8 cellular contexts compared by ENCODE assay signal in genomic region chr10:73414230-73414981, GRCh38. TPM values are rescaled to one million over a fixed set of nuclear protein-coding genes. Genes with fewer than 3 reads are reported as not detected.
A peak's percentile ranks its signal among the peaks of the same experiment; 100 is the strongest.
DNase-seq lines count a peak whose midpoint lies in the region; ATAC-seq and TF ChIP-seq lines count a peak whose summit lies in the region.

No MANE protein-coding gene starts in this region.

- H3K4me3 ChIP-seq in BE2C (ENCODE audit: low read depth, low read length) (peak overlapping the region; percentile 95), astrocyte of the cerebellum (ENCODE audit: low read depth, low read length) (peak overlapping the region; percentile 71), thymus (ENCODE audit: low read length) (peak overlapping the region; percentile 97)

- H3K36me3 ChIP-seq in BE2C, result no peaks in the 10 kb centered on the region
- peaks cover 3% of the 10 kb centered on the region for H3K36me3 ChIP-seq in thymus (ENCODE audit: control insufficient read depth, insufficient read depth)

- no peaks in the 10 kb centered on the region; the same call in 1 of the 2 replicates for H3K4me1 ChIP-seq in BE2C
- peaks cover 10% of the 10 kb centered on the region for H3K4me1 ChIP-seq in thymus (ENCODE audit: control insufficient read depth, insufficient read depth, low read length)

- intact Hi-C loops in left colon (cut with DNase I, micrococcal nuclease), result no loop called here

- H3K4me3 Mint-ChIP-seq in IgD-negative memory B cell, result peak overlapping the region; percentile 92 to 98 (median 96)

- peaks cover 3% of the 10 kb centered on the region for H3K36me3 Mint-ChIP-seq in IgD-negative memory B cell

- H3K4me1 Mint-ChIP-seq in IgD-negative memory B cell, result peaks cover 31 to 42% (median 33%) of the 10 kb centered on the region in 3 donors

- H3K27ac Mint-ChIP-seq in IgD-negative memory B cell, result peak overlapping the region; percentile 81 to 92 (median 83)

- H3K9me3 ChIP-seq in BE2C (no peaks in the 10 kb centered on the region), thymus (ENCODE audit: control insufficient read depth) (no peaks in the 10 kb centered on the region)

- 8% methylated on average over 19 of the region's 19 CpGs for WGBS in thymus

- H3K27me3 ChIP-seq in BE2C (no peaks in the 10 kb centered on the region), thymus (ENCODE audit: control insufficient read depth, insufficient read depth) (no peaks in the 10 kb centered on the region)

- H3K9me3 Mint-ChIP-seq in IgD-negative memory B cell, result no peaks in the 10 kb centered on the region

- DNase-seq in BE2C, result no peak
- no peak for DNase-seq in astrocyte of the cerebellum (ENCODE audit: low read depth)
- DNase-seq in left colon, result peak; percentile 47 to 59
- no peak for DNase-seq in cerebellar cortex (ENCODE audit: low spot score)
- no peak for DNase-seq in stimulated activated CD4-positive, alpha-beta T cell treated with anti-CD3 and anti-CD28 coated beads, Interleukin-4, amount 100 ng/mL, for 1 hour

- peak overlapping the region; percentile 42 for H3K27ac ChIP-seq in thymus (ENCODE audit: low read depth)

- H3K27me3 Mint-ChIP-seq in IgD-negative memory B cell, result no peaks in the 10 kb centered on the region

- in situ Hi-C loops in astrocyte of the cerebellum (cut with HindIII; ENCODE audit: low sequenced_read_pairs), result no loop called here

- ATAC-seq in GM21360 (IDR thresholded peaks at IDR 0.05; ENCODE audit: unreplicated experiment), result peak; percentile 26
- ATAC-seq in left colon, result peak; percentile 54

- no peak for TF ChIP-seq CTCF in BE2C (IDR thresholded peaks at IDR 0.05; ENCODE audit: low read depth, low read length)
- no peak for TF ChIP-seq CTCF in astrocyte of the cerebellum (IDR thresholded peaks at IDR 0.05; ENCODE audit: low read depth, low read length, missing control alignments)

RNA-seq across cellular contexts. Expression of gene ANXA7, which starts 0.5 kb away (rescaled TPM):
- 47.3 TPM for polyA plus RNA-seq in BE2C (2012; ENCODE audit: insufficient read depth, insufficient read length, low read depth)
- 158 TPM for polyA plus RNA-seq in IgD-negative memory B cell
- 100 to 1,000 TPM in 1 of 2 donors, 10 to 100 TPM in 1; 97.5 to 114 TPM for total RNA-seq in left colon
- polyA plus RNA-seq in thymus, result 85.2 TPM

RNA-seq across cellular contexts. Expression of gene MSS51, which starts 19.0 kb away (rescaled TPM):
- polyA plus RNA-seq in BE2C (2012; ENCODE audit: insufficient read depth, insufficient read length, low read depth), result 1.4 TPM
- 0.35 TPM for polyA plus RNA-seq in IgD-negative memory B cell
- 1 to 10 TPM; 1.5 to 1.9 TPM for total RNA-seq in left colon
- 4.1 TPM for polyA plus RNA-seq in thymus

RNA-seq across cellular contexts. Expression of gene CFAP70, which starts 55.7 kb away (rescaled TPM):
- polyA plus RNA-seq in BE2C (2012; ENCODE audit: insufficient read depth, insufficient read length, low read depth), result 0.79 TPM
- polyA plus RNA-seq in IgD-negative memory B cell (0.43 TPM), thymus (14.3 TPM)
- 1 to 10 TPM in 1 of 2 donors, under 1 TPM in 1; 0.98 to 1.2 TPM for total RNA-seq in left colon

Comparison
In these comparisons a context has a peak if more than half of its experiments do, and no peak if none do; other contexts are left out.
1. DNase-seq: peak in left colon (2 of 2); none in BE2C (single experiment), astrocyte of the cerebellum (single experiment), cerebellar cortex (single experiment) and stimulated activated CD4-positive, alpha-beta T cell treated with anti-CD3 and anti-CD28 coated beads, Interleukin-4, amount 100 ng/mL, for 1 hour (single experiment).
2. RNA of gene CFAP70, which starts 55.7 kb away (polyA plus RNA-seq): 14.3 TPM in thymus (single experiment); 0.43 TPM in IgD-negative memory B cell (single experiment); every median in the first group is over 10 times any median in the second.
3. Peak in every context shown above with its lines, with median percentiles within 50 percentile points of each other: H3K4me3 ChIP-seq.